In the genomic region with DNA sequence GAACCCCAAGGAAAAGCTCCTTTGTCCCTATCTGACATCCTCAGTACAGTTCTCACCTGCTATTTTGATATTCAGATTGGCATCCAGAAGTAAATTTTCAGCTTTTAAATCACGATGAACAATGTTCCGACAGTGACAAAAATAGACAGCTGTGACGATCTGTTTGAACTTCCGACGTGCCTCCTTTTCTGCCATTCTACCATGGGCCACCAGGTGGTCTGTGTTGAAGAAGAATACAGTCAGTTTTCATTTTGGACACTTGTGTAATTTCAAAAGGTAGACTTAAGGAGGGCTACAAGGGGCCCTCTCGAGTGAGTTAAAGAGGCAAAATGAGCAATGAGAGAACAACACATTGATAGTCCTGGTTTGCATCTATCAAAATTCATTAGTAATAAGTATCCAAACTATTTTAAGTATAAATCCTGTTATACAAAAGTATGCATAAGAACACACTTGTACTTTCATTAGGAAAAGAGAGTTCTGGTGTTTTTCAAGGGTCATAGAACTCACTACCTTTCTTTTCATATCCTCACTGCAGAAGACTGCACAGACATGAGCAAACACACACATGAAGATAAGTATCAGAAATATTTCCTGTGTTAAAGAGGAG, we compare ENCODE assay signal across 9 cellular contexts.
DNase-seq lines count a peak whose midpoint lies in the region; ATAC-seq and TF ChIP-seq lines count a peak whose summit lies in the region.
"Had no signal": no experiment of that assay in that cellular context is flagged by ENCODE, and none has a peak within 500 bp of the region (broad histone marks: within the 10 kb centered on the region; RNA-seq: fewer than 3 reads in every experiment).

No MANE protein-coding gene starts in this region.

- no peaks in the 10 kb centered on the region for H3K27me3 ChIP-seq in esophagus muscularis mucosa
- H3K27me3 ChIP-seq: SJSA1 had no signal

- H3K27ac ChIP-seq in esophagus muscularis mucosa (replicated peaks in 1 of 4), result no peak overlapping the region
- H3K27ac ChIP-seq: SJSA1 had no signal

- peak; percentile 26 to 40 for ATAC-seq in activated CD4-positive, CD25-positive, alpha-beta regulatory T cell treated with anti-CD3 and anti-CD28 coated beads, Interleukin-2, amount 50 U/mL, for 24 hours
- peak; percentile 33 for ATAC-seq in activated CD4-positive, alpha-beta T cell treated with anti-CD3 and anti-CD28 coated beads for 36 hours
- no peak for ATAC-seq in GM21723 (IDR thresholded peaks at IDR 0.05; ENCODE audit: unreplicated experiment)

- peaks cover 40 to 55% (median 42%) of the 10 kb centered on the region in 4 donors for H3K4me1 ChIP-seq in esophagus muscularis mucosa
- H3K4me1 ChIP-seq: SJSA1 had no signal

- H3K4me3 Mint-ChIP-seq in activated CD4-positive, alpha-beta T cell treated with anti-CD3 and anti-CD28 coated beads for 36 hours, result peak overlapping the region; percentile 18

- H3K27ac Mint-ChIP-seq in activated CD4-positive, alpha-beta T cell treated with anti-CD3 and anti-CD28 coated beads for 36 hours, result peak overlapping the region; percentile 49

- no peaks in the 10 kb centered on the region for H3K27me3 Mint-ChIP-seq in activated CD4-positive, alpha-beta T cell treated with anti-CD3 and anti-CD28 coated beads for 36 hours

- TF ChIP-seq POLR2A in esophagus muscularis mucosa (IDR thresholded peaks at IDR 0.05; ENCODE audit: low read depth), result no peak

- no peak overlapping the region for H3K4me3 ChIP-seq in esophagus muscularis mucosa
- H3K4me3 ChIP-seq: SJSA1 had no signal

- H3K36me3 Mint-ChIP-seq in activated CD4-positive, alpha-beta T cell treated with anti-CD3 and anti-CD28 coated beads for 36 hours (ENCODE audit: low read depth), result peaks cover 21% of the 10 kb centered on the region

- peak in 2 of 3 experiments; percentile 38 to 47 for TF ChIP-seq CTCF in esophagus muscularis mucosa (IDR thresholded peaks at IDR 0.05)

- 68% methylated on average over 6 of the region's 6 CpGs for WGBS in esophagus muscularis mucosa

- no peaks in the 10 kb centered on the region for H3K9me3 ChIP-seq in esophagus muscularis mucosa
- H3K9me3 ChIP-seq: SJSA1 had no signal

- peaks cover 0 to 31% (median 19%) of the 10 kb centered on the region in 4 donors for H3K36me3 ChIP-seq in esophagus muscularis mucosa

- CTCF ChIA-PET in activated CD4-positive, alpha-beta T cell treated with anti-CD3 and anti-CD28 coated beads for 36 hours (lab: Charles Lee), result interaction anchor here (0.6 to 3.0 kb wide), 11 partner anchors 10 to 247 kb away, joined by 3 to 17 read pairs (median 5); no protein-coding TSS in a partner anchor

- intact Hi-C loops in activated CD4-positive, alpha-beta T cell treated with anti-CD3 and anti-CD28 coated beads for 36 hours (cut with DNase I, micrococcal nuclease), result loop anchor here (2.0 to 5.0 kb wide), 2 partner anchors 44 to 150 kb away; no protein-coding TSS in a partner anchor
- intact Hi-C loops in esophagus muscularis mucosa (cut with DNase I), result loop anchor here (5.0 kb wide), 1 partner anchor 45 kb away; no protein-coding TSS in a partner anchor

- no peak for TF ChIP-seq EP300 in esophagus muscularis mucosa (IDR thresholded peaks at IDR 0.05)

- peaks cover 74% of the 10 kb centered on the region for H3K4me1 Mint-ChIP-seq in activated CD4-positive, alpha-beta T cell treated with anti-CD3 and anti-CD28 coated beads for 36 hours

- no peaks in the 10 kb centered on the region for H3K9me3 Mint-ChIP-seq in activated CD4-positive, alpha-beta T cell treated with anti-CD3 and anti-CD28 coated beads for 36 hours (ENCODE audit: low read depth)

- DNase-seq in activated CD4-positive, CD25-positive, alpha-beta regulatory T cell (lab: John Stamatoyannopoulos, UW), result no peak
- peak; percentile 72 for DNase-seq in activated CD4-positive, alpha-beta T cell treated with anti-CD3 and anti-CD28 coated beads for 36 hours
- DNase-seq in esophagus muscularis mucosa (ENCODE audit: extremely low spot score) (no peak), OCI-M1 (lab: John Stamatoyannopoulos, UW) (no peak), AG20443 (ENCODE audit: low spot score) (no peak)
- DNase-seq in stimulated activated naive CD4-positive, alpha-beta T cell treated with Interleukin-2 at 50 U/mL for 16 hours (lab: John Stamatoyannopoulos, UW), result peak; percentile 24

- POLR2A ChIA-PET in activated CD4-positive, alpha-beta T cell treated with anti-CD3 and anti-CD28 coated beads for 36 hours (lab: Charles Lee), result interaction anchor here (0.9 kb wide), 1 partner anchor 98 kb away, joined by 3 read pairs; no protein-coding TSS in a partner anchor

Comparison
In these comparisons a context has a peak if more than half of its experiments do, and no peak if none do; other contexts are left out.
1. DNase-seq: peak in activated CD4-positive, alpha-beta T cell treated with anti-CD3 and anti-CD28 coated beads for 36 hours (single experiment) and stimulated activated naive CD4-positive, alpha-beta T cell treated with Interleukin-2 at 50 U/mL for 16 hours (single experiment); none in activated CD4-positive, CD25-positive, alpha-beta regulatory T cell (0 of 4), esophagus muscularis mucosa (single experiment), OCI-M1 (single experiment) and AG20443 (single experiment).